Comparison of ENCODE assay signal across 22 cellular contexts in genomic region chr13:50309872-50310594, GRCh38.
DNase-seq lines count a peak whose midpoint lies in the region; ATAC-seq and TF ChIP-seq lines count a peak whose summit lies in the region.
"Had no signal": no experiment of that assay in that cellular context is flagged by ENCODE, and none has a peak within 500 bp of the region (broad histone marks: within the 10 kb centered on the region; RNA-seq: fewer than 3 reads in every experiment).

No MANE protein-coding gene starts in this region.

- POLR2A ChIA-PET in Panc1 (lab: Charles Lee): no interaction called here

- intact Hi-C loops in Panc1 (cut with micrococcal nuclease; ENCODE audit: unreplicated experiment): no loop called here

- no peak overlapping the region for H3K27ac Mint-ChIP-seq in stimulated activated naive CD8-positive, alpha-beta T cell treated with anti-CD3 and anti-CD28 coated beads, Interleukin-15, amount 100 ng/mL, for 72 hours
- H3K27ac Mint-ChIP-seq: activated CD4-positive, alpha-beta memory T cell treated with anti-CD3 and anti-CD28 coated beads for 36 hours; activated naive CD8-positive, alpha-beta T cell treated with anti-CD3 and anti-CD28 coated beads, Interleukin-2, amount 10 ng/mL, durations not matched to agents 7 days and 5 days; dendritic cell treated with granulocyte-macrophage colony-stimulating factor and Interleukin-4, amounts not matched to agents 40 ng/mL and 50 ng/mL, for 4 days; HFFc6 had no signal

- DNase-seq in stimulated activated naive CD8-positive, alpha-beta T cell treated with anti-CD3 and anti-CD28 coated beads, Interleukin-15, Interleukin-2, amounts not matched to agents 100 U/mL and 50 U/mL, for 24 hours: no peak
- no peak for DNase-seq in stimulated activated naive CD8-positive, alpha-beta T cell treated with anti-CD3 and anti-CD28 coated beads, Interleukin-15, amount 100 ng/mL, for 72 hours
- no peak for DNase-seq in Panc1 (ENCODE audit: low read depth, low spot score)
- DNase-seq in hepatocyte (ENCODE audit: low spot score): peak; percentile 8
- DNase-seq in erythroblast (lab: John Stamatoyannopoulos, UW): no peak
- no peak for DNase-seq in BE2C
- DNase-seq: activated CD4-positive, alpha-beta memory T cell treated with anti-CD3 and anti-CD28 coated beads for 36 hours; activated naive CD8-positive, alpha-beta T cell treated with anti-CD3 and anti-CD28 coated beads, Interleukin-2, amount 10 ng/mL, durations not matched to agents 7 days and 5 days; activated T-cell treated with anti-CD3 and anti-CD28 coated beads, Interleukin-2, amount 50 U/mL, for 48 hours; brain microvascular endothelial cell; Caco-2; gastrocnemius medialis; HFFc6; left lung; NCI-H2029; stimulated activated CD4-positive, alpha-beta T cell treated with anti-CD3 and anti-CD28 coated beads, Interleukin-12 subunit alpha, Interleukin-12 subunit beta, amount 100 ng/mL, for 4 hours; transverse colon had no signal

- in situ Hi-C loops in Panc1 (cut with HindIII; ENCODE audit: low pct_unique_long_range_greater_than_20kb, low sequenced_read_pairs): no loop called here

- TF ChIP-seq CTCF in Panc1 (IDR thresholded peaks at IDR 0.05) (no peak), hepatocyte (IDR thresholded peaks at IDR 0.05; ENCODE audit: poor library complexity) (no peak), BE2C (IDR thresholded peaks at IDR 0.05; ENCODE audit: low read depth, low read length) (no peak)

- H3K4me3 ChIP-seq in Panc1 (ENCODE audit: low read depth in 2 of 2, low read length in 2 of 2) (peak overlapping the region in 1 of 2 experiments; percentile 18; a peak in 2 of 4 replicates), hepatocyte (no peak overlapping the region), BE2C (ENCODE audit: low read depth, low read length) (no peak overlapping the region)
- H3K4me3 ChIP-seq: gastrocnemius medialis, left lung, transverse colon had no signal

- ATAC-seq in stimulated activated naive CD8-positive, alpha-beta T cell treated with anti-CD3 and anti-CD28 coated beads, Interleukin-15, Interleukin-2, amounts not matched to agents 100 U/mL and 50 U/mL, for 24 hours: peak; percentile 91
- ATAC-seq in stimulated activated naive CD8-positive, alpha-beta T cell treated with anti-CD3 and anti-CD28 coated beads, Interleukin-15, amount 100 ng/mL, for 72 hours: no peak
- ATAC-seq in Panc1 (0 out of 2 replicates have a peak, but pooled peaks have one; percentile 51), HG03469 (IDR thresholded peaks at IDR 0.05; ENCODE audit: unreplicated experiment) (no peak), GM21825 (IDR thresholded peaks at IDR 0.05; ENCODE audit: unreplicated experiment) (no peak)
- ATAC-seq: gastrocnemius medialis, left lung had no signal

- H3K36me3 ChIP-seq in Panc1 (ENCODE audit: control insufficient read depth, insufficient read depth, low read length) (no peaks in the 10 kb centered on the region), hepatocyte (replicated peaks; ENCODE audit: insufficient read depth, low read depth) (no peaks in the 10 kb centered on the region), BE2C (no peaks in the 10 kb centered on the region)
- H3K36me3 ChIP-seq: brain microvascular endothelial cell, gastrocnemius medialis, left lung, neutrophil, transverse colon had no signal

- BruUV-seq in Panc1 (replicated peaks; lab: Mats Ljungman, UMichigan): no TSS peak

- TF ChIP-seq POLR2A in erythroblast (IDR thresholded peaks at IDR 0.05; ENCODE audit: low read length): no peak

- 24% methylated on average over 7 of the region's 7 CpGs for WGBS in hepatocyte (ENCODE audit: low lambda C conversion rate, missing lambda C conversion rate)

- H3K4me1 Mint-ChIP-seq in stimulated activated naive CD8-positive, alpha-beta T cell treated with anti-CD3 and anti-CD28 coated beads, Interleukin-15, amount 100 ng/mL, for 72 hours: peaks cover 13% of the 10 kb centered on the region

- CTCF ChIA-PET in Panc1 (lab: Charles Lee): interaction anchor here (0.5 kb wide), 1 partner anchor 13 kb away, joined by 3 read pairs; no protein-coding TSS in a partner anchor

- H3K27ac ChIP-seq in Panc1 (ENCODE audit: low read length): peak overlapping the region; percentile 69
- H3K27ac ChIP-seq in hepatocyte: no peak overlapping the region
- H3K27ac ChIP-seq: brain microvascular endothelial cell, gastrocnemius medialis, left lung, neutrophil, transverse colon, VCaP had no signal

- H3K4me2 ChIP-seq in hepatocyte: peak overlapping the region; percentile 34

- peaks cover 15% of the 10 kb centered on the region for H3K27me3 Mint-ChIP-seq in stimulated activated naive CD8-positive, alpha-beta T cell treated with anti-CD3 and anti-CD28 coated beads, Interleukin-15, amount 100 ng/mL, for 72 hours
- H3K27me3 Mint-ChIP-seq: activated CD4-positive, alpha-beta memory T cell treated with anti-CD3 and anti-CD28 coated beads for 36 hours had no signal

- H3K4me1 ChIP-seq in Panc1 (ENCODE audit: control insufficient read depth, insufficient read depth, low read length) (peaks cover 5% of the 10 kb centered on the region; the same call in 1 of the 2 replicates), hepatocyte (ENCODE audit: insufficient read depth) (peaks cover 15% of the 10 kb centered on the region), BE2C (no peaks in the 10 kb centered on the region)
- H3K4me1 ChIP-seq: Caco-2, gastrocnemius medialis had no signal

- H3K79me2 ChIP-seq in hepatocyte: no peaks in the 10 kb centered on the region

- H3K9me3 ChIP-seq in Panc1 (ENCODE audit: control insufficient read depth, insufficient read depth, low read depth, low read length): no peaks in the 10 kb centered on the region
- no peaks in the 10 kb centered on the region for H3K9me3 ChIP-seq in hepatocyte (ENCODE audit: low read depth)
- no peaks in the 10 kb centered on the region for H3K9me3 ChIP-seq in BE2C
- H3K9me3 ChIP-seq: gastrocnemius medialis, left lung, neutrophil, transverse colon had no signal

- no peaks in the 10 kb centered on the region for H3K27me3 ChIP-seq in Panc1 (ENCODE audit: control insufficient read depth, insufficient read depth, low read length)
- no peaks in the 10 kb centered on the region for H3K27me3 ChIP-seq in hepatocyte
- H3K27me3 ChIP-seq in BE2C: no peaks in the 10 kb centered on the region
- H3K27me3 ChIP-seq: brain microvascular endothelial cell, gastrocnemius medialis, left lung, neutrophil, transverse colon had no signal

- H3K9me3 Mint-ChIP-seq in stimulated activated naive CD8-positive, alpha-beta T cell treated with anti-CD3 and anti-CD28 coated beads, Interleukin-15, amount 100 ng/mL, for 72 hours: no peaks in the 10 kb centered on the region
- H3K9me3 Mint-ChIP-seq: activated CD4-positive, alpha-beta memory T cell treated with anti-CD3 and anti-CD28 coated beads for 36 hours; activated naive CD8-positive, alpha-beta T cell treated with anti-CD3 and anti-CD28 coated beads, Interleukin-2, amount 10 ng/mL, durations not matched to agents 7 days and 5 days; dendritic cell treated with granulocyte-macrophage colony-stimulating factor and Interleukin-4, amounts not matched to agents 40 ng/mL and 50 ng/mL, for 4 days; HFFc6 had no signal

- peak overlapping the region; percentile 3 for H2AFZ ChIP-seq in hepatocyte

- no peaks in the 10 kb centered on the region for H3K9me2 ChIP-seq in hepatocyte (replicated peaks; ENCODE audit: insufficient read depth)

- no peaks in the 10 kb centered on the region for H4K20me1 ChIP-seq in hepatocyte (ENCODE audit: insufficient read depth, poor library complexity, severe bottlenecking)

- H3K4me3 Mint-ChIP-seq in stimulated activated naive CD8-positive, alpha-beta T cell treated with anti-CD3 and anti-CD28 coated beads, Interleukin-15, amount 100 ng/mL, for 72 hours: no peak overlapping the region
- H3K4me3 Mint-ChIP-seq: activated CD4-positive, alpha-beta memory T cell treated with anti-CD3 and anti-CD28 coated beads for 36 hours; activated naive CD8-positive, alpha-beta T cell treated with anti-CD3 and anti-CD28 coated beads, Interleukin-2, amount 10 ng/mL, durations not matched to agents 7 days and 5 days; dendritic cell treated with granulocyte-macrophage colony-stimulating factor and Interleukin-4, amounts not matched to agents 40 ng/mL and 50 ng/mL, for 4 days; HFFc6 had no signal

Comparison
In these comparisons a context has a peak if more than half of its experiments do, and no peak if none do; other contexts are left out.
1. ATAC-seq: peak in stimulated activated naive CD8-positive, alpha-beta T cell treated with anti-CD3 and anti-CD28 coated beads, Interleukin-15, Interleukin-2, amounts not matched to agents 100 U/mL and 50 U/mL, for 24 hours (single experiment) and Panc1 (single experiment); none in stimulated activated naive CD8-positive, alpha-beta T cell treated with anti-CD3 and anti-CD28 coated beads, Interleukin-15, amount 100 ng/mL, for 72 hours (single experiment), HG03469 (single experiment) and GM21825 (single experiment).